ENCODE assay signal across 12 cellular contexts in the genomic region with DNA sequence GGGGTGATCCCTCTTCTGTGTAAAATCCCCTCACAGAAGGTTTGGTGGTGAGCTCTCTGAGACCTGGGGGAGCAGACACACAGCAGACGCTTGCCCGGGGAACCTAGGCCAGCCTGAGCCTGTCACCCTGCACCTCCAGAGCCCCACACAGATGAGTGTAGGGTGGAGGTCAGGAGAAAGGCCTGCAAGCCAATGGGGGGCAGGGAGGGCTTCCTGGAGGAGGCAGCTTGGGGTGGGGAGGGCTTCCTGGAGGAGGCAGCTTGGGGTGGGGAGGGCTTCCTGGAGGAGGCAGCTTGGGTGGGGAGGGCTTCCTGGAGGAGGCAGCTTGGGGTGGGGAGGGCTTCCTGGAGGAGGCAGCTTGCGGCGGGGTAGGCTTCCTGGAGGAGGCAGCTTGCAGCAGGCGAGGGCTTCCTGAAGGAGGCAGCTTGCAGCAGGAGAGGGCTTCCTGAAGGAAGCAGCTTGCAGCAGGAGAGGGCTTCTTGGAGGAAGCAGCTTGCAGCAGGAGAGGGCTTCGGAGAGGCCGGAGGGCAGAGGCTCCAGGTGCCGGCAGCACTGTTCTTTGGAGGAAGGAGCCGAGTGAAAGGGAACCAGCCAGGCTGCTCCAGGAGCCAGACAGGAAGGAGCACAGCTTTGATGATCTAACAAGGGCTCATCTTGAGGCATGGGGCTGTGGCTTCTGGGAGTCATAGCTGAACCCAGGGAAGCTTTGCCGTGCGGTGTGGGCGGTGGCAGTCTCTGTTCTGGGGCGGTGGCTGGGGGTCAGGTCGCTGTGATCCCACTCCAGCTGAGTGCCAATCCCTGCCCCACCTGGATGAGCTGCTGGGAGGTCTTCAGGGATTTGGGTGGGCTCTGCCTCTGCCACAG.
DNase-seq lines count a peak whose midpoint lies in the region; ATAC-seq, FAIRE-seq and TF ChIP-seq lines count a peak whose summit lies in the region.
"Had no signal": no experiment of that assay in that cellular context is flagged by ENCODE, and none has a peak within 500 bp of the region (broad histone marks: within the 10 kb centered on the region; RNA-seq: fewer than 3 reads in every experiment).

No MANE protein-coding gene starts in this region.

- no peak overlapping the region for H3K27ac Mint-ChIP-seq in activated naive CD8-positive, alpha-beta T cell treated with anti-CD3 and anti-CD28 coated beads, Interleukin-2, amount 50 U/mL, for 24 hours

- no peak overlapping the region for H3K27ac ChIP-seq in kidney (ENCODE audit: low read depth in 2 of 2, low read length in 2 of 2)

- no peak overlapping the region for H3K4me3 Mint-ChIP-seq in activated naive CD8-positive, alpha-beta T cell treated with anti-CD3 and anti-CD28 coated beads, Interleukin-2, amount 50 U/mL, for 24 hours
- H3K4me3 Mint-ChIP-seq: naive thymus-derived CD8-positive, alpha-beta T cell had no signal

- peaks cover 0 to 3% of the 10 kb centered on the region in 2 donors for H3K9me3 ChIP-seq in kidney (ENCODE audit: control insufficient read depth in 1 of 2, low read length in 2 of 2)

- DNase-seq in AG08395 (ENCODE audit: low spot score) (peak; percentile 52), EL (peak; percentile 53), kidney (peak; percentile 45), ureter (ENCODE audit: low spot score) (no peak), iPS-NIHi7 (ENCODE audit: extremely low spot score) (no peak)
- peak; percentile 7 for DNase-seq in activated naive CD8-positive, alpha-beta T cell treated with anti-CD3 and anti-CD28 coated beads, Interleukin-2, amount 50 U/mL, for 24 hours
- DNase-seq: KG1; naive thymus-derived CD8-positive, alpha-beta T cell; NCI-H2081; NK-92 treated with Interleukin-12 subunit alpha and Interleukin-12 subunit beta, amount 100 ng/mL, for 24 hours had no signal

- no peak for FAIRE-seq in kidney (lab: Jason Lieb, UNC)

- H3K4me1 ChIP-seq in kidney (ENCODE audit: control insufficient read depth in 1 of 2, insufficient read depth in 1 of 2, low read depth in 1 of 2, low read length in 2 of 2), result no peaks in the 10 kb centered on the region

- H3K9me3 Mint-ChIP-seq in activated naive CD8-positive, alpha-beta T cell treated with anti-CD3 and anti-CD28 coated beads, Interleukin-2, amount 50 U/mL, for 24 hours, result no peaks in the 10 kb centered on the region

- H3K36me3 Mint-ChIP-seq in activated naive CD8-positive, alpha-beta T cell treated with anti-CD3 and anti-CD28 coated beads, Interleukin-2, amount 50 U/mL, for 24 hours (ENCODE audit: low read depth), result no peaks in the 10 kb centered on the region

- H3K36me3 ChIP-seq in kidney (ENCODE audit: control insufficient read depth in 1 of 2, insufficient read depth in 2 of 2, low read length in 2 of 2), result no peaks in the 10 kb centered on the region

- TF ChIP-seq CTCF in kidney (IDR thresholded peaks at IDR 0.05; ENCODE audit: borderline replicate concordance, extremely low read depth, insufficient read depth), result no peak

- peaks cover 4% of the 10 kb centered on the region for H3K27me3 Mint-ChIP-seq in activated naive CD8-positive, alpha-beta T cell treated with anti-CD3 and anti-CD28 coated beads, Interleukin-2, amount 50 U/mL, for 24 hours

- H3K9ac ChIP-seq in kidney (ENCODE audit: low read length in 2 of 2), result no peak overlapping the region

- no peak overlapping the region for H3K4me3 ChIP-seq in kidney (ENCODE audit: low read length in 2 of 2)

- H3K4me1 Mint-ChIP-seq in activated naive CD8-positive, alpha-beta T cell treated with anti-CD3 and anti-CD28 coated beads, Interleukin-2, amount 50 U/mL, for 24 hours, result no peaks in the 10 kb centered on the region

- intact Hi-C loops in kidney (cut with DNase I), result no loop called here

- ATAC-seq in activated naive CD8-positive, alpha-beta T cell treated with anti-CD3 and anti-CD28 coated beads, Interleukin-2, amount 50 U/mL, for 24 hours, result no peak
- no peak for ATAC-seq in GM18502 (IDR thresholded peaks at IDR 0.05; ENCODE audit: poor library complexity, unreplicated experiment)
- no peak for ATAC-seq in HG03095 (IDR thresholded peaks at IDR 0.05; ENCODE audit: unreplicated experiment)
- ATAC-seq: naive thymus-derived CD8-positive, alpha-beta T cell had no signal

Comparison
In these comparisons a context has a peak if more than half of its experiments do, and no peak if none do; other contexts are left out.
1. DNase-seq: peak in AG08395 (single experiment), EL (single experiment), activated naive CD8-positive, alpha-beta T cell treated with anti-CD3 and anti-CD28 coated beads, Interleukin-2, amount 50 U/mL, for 24 hours (single experiment) and kidney (single experiment); none in ureter (single experiment) and iPS-NIHi7 (single experiment).